11 cellular contexts compared by ENCODE assay signal in genomic region chr1:154629160-154630073, GRCh38. TPM values are rescaled to one million over a fixed set of nuclear protein-coding genes. Genes with fewer than 3 reads are reported as not detected.
DNase-seq lines count a peak whose midpoint lies in the region; ATAC-seq lines count a peak whose summit lies in the region.
"Had no signal": no experiment of that assay in that cellular context is flagged by ENCODE, and none has a peak within 500 bp of the region (broad histone marks: within the 10 kb centered on the region; RNA-seq: fewer than 3 reads in every experiment).

No MANE protein-coding gene starts in this region.

- H3K4me1 Mint-ChIP-seq in activated T-cell treated with anti-CD3 and anti-CD28 coated beads, Interleukin-2, amount 50 U/mL, for 24 hours (ENCODE audit: low read depth): peaks cover 35% of the 10 kb centered on the region
- peaks cover 29% of the 10 kb centered on the region for H3K4me1 Mint-ChIP-seq in activated T-cell treated with anti-CD3 and anti-CD28 coated beads, Interleukin-2, amount 50 U/mL, for 4 hours (ENCODE audit: low read depth)
- H3K4me1 Mint-ChIP-seq in T-cell: peaks cover 17 to 32% (median 29%) of the 10 kb centered on the region in 3 donors
- H3K4me1 Mint-ChIP-seq in stimulated activated naive B cell treated with anti-CD40 and anti-IgM and Interleukin-4, amounts not matched to agents 10 μg/mL and 1 μg/mL and 100 μg/mL, for 72 hours: peaks cover 17 to 18% of the 10 kb centered on the region in 2 donors

- H3K4me3 Mint-ChIP-seq in activated T-cell treated with anti-CD3 and anti-CD28 coated beads, Interleukin-2, amount 50 U/mL, for 24 hours: peak overlapping the region; percentile 92
- H3K4me3 Mint-ChIP-seq in activated T-cell treated with anti-CD3 and anti-CD28 coated beads, Interleukin-2, amount 50 U/mL, for 4 hours: no peak overlapping the region
- peak overlapping the region in 2 of 3 donors; percentile 34 to 90 for H3K4me3 Mint-ChIP-seq in T-cell
- H3K4me3 Mint-ChIP-seq in stimulated activated naive B cell treated with anti-CD40 and anti-IgM and Interleukin-4, amounts not matched to agents 10 μg/mL and 1 μg/mL and 100 μg/mL, for 72 hours: peak overlapping the region in 1 of 2 donors; percentile 69

- H3K9me3 Mint-ChIP-seq in activated T-cell treated with anti-CD3 and anti-CD28 coated beads, Interleukin-2, amount 50 U/mL, for 24 hours: peaks cover 5% of the 10 kb centered on the region
- H3K9me3 Mint-ChIP-seq in activated T-cell treated with anti-CD3 and anti-CD28 coated beads, Interleukin-2, amount 50 U/mL, for 4 hours: peaks cover 13% of the 10 kb centered on the region
- peaks cover 5 to 16% (median 9%) of the 10 kb centered on the region in 3 donors for H3K9me3 Mint-ChIP-seq in T-cell
- peaks cover 4 to 9% of the 10 kb centered on the region in 2 donors for H3K9me3 Mint-ChIP-seq in stimulated activated naive B cell treated with anti-CD40 and anti-IgM and Interleukin-4, amounts not matched to agents 10 μg/mL and 1 μg/mL and 100 μg/mL, for 72 hours

- CTCF ChIA-PET in T-cell (lab: Charles Lee): no interaction called here

- no peak for ATAC-seq in activated T-cell treated with anti-CD3 and anti-CD28 coated beads, Interleukin-2, amount 50 U/mL, for 4 hours
- no peak for ATAC-seq in T-cell (replicated peaks in 1 of 4)
- ATAC-seq in stimulated activated naive B cell treated with anti-CD40 and anti-IgM and Interleukin-4, amounts not matched to agents 10 μg/mL and 1 μg/mL and 100 μg/mL, for 72 hours (replicated peaks): no peak
- ATAC-seq in GM21717 (IDR thresholded peaks at IDR 0.05; ENCODE audit: unreplicated experiment): no peak

- DNase-seq in activated T-cell treated with anti-CD3 and anti-CD28 coated beads, Interleukin-2, amount 50 U/mL, for 24 hours: no peak
- DNase-seq in activated T-cell treated with anti-CD3 and anti-CD28 coated beads, Interleukin-2, amount 50 U/mL, for 4 hours: no peak
- DNase-seq in T-cell (no peak), fibroblast of peridontal ligament (ENCODE audit: extremely low read depth) (peak; percentile 53), foreskin melanocyte (no peak), DMS153 treated with DMSO at 0.1 percent for 48 hours (lab: John Stamatoyannopoulos, UW; ENCODE audit: unreplicated experiment) (no peak)
- DNase-seq in stimulated activated naive B cell treated with anti-CD40 and anti-IgM and Interleukin-4, amounts not matched to agents 10 μg/mL and 1 μg/mL and 100 μg/mL, for 72 hours: no peak
- DNase-seq: activated CD4-positive, alpha-beta T cell treated with anti-CD3 and anti-CD28 coated beads for 48 hours; NCI-H526; SJCRH30 had no signal

- peak overlapping the region; percentile 99 for H3K27ac Mint-ChIP-seq in activated T-cell treated with anti-CD3 and anti-CD28 coated beads, Interleukin-2, amount 50 U/mL, for 24 hours
- H3K27ac Mint-ChIP-seq in T-cell: peak overlapping the region in 1 of 2 donors; percentile 87
- peak overlapping the region; percentile 88 for H3K27ac Mint-ChIP-seq in stimulated activated naive B cell treated with anti-CD40 and anti-IgM and Interleukin-4, amounts not matched to agents 10 μg/mL and 1 μg/mL and 100 μg/mL, for 72 hours

- POLR2A ChIA-PET in T-cell (lab: Charles Lee): interaction anchor here in 1 of 2 donors (0.5 kb wide), 1 partner anchor 310 kb away, joined by 6 read pairs; no protein-coding TSS in a partner anchor

- peaks cover 5% of the 10 kb centered on the region for H3K27me3 Mint-ChIP-seq in activated T-cell treated with anti-CD3 and anti-CD28 coated beads, Interleukin-2, amount 50 U/mL, for 24 hours
- peaks cover 8% of the 10 kb centered on the region for H3K27me3 Mint-ChIP-seq in activated T-cell treated with anti-CD3 and anti-CD28 coated beads, Interleukin-2, amount 50 U/mL, for 4 hours (ENCODE audit: low read depth)
- peaks cover 9 to 14% of the 10 kb centered on the region in 2 donors for H3K27me3 Mint-ChIP-seq in T-cell
- H3K27me3 Mint-ChIP-seq in stimulated activated naive B cell treated with anti-CD40 and anti-IgM and Interleukin-4, amounts not matched to agents 10 μg/mL and 1 μg/mL and 100 μg/mL, for 72 hours: peaks cover 13% of the 10 kb centered on the region in 2 donors

- peaks cover 27% of the 10 kb centered on the region for H3K36me3 Mint-ChIP-seq in activated T-cell treated with anti-CD3 and anti-CD28 coated beads, Interleukin-2, amount 50 U/mL, for 24 hours (ENCODE audit: low read depth)
- H3K36me3 Mint-ChIP-seq in activated T-cell treated with anti-CD3 and anti-CD28 coated beads, Interleukin-2, amount 50 U/mL, for 4 hours (ENCODE audit: insufficient read depth): peaks cover 13% of the 10 kb centered on the region
- H3K36me3 Mint-ChIP-seq in T-cell: peaks cover 13% of the 10 kb centered on the region
- peaks cover 3 to 17% of the 10 kb centered on the region in 2 donors for H3K36me3 Mint-ChIP-seq in stimulated activated naive B cell treated with anti-CD40 and anti-IgM and Interleukin-4, amounts not matched to agents 10 μg/mL and 1 μg/mL and 100 μg/mL, for 72 hours

RNA-seq across cellular contexts. Expression of gene ADAR, which starts 21.4 kb away (rescaled TPM):
- total RNA-seq in activated T-cell treated with anti-CD3 and anti-CD28 coated beads, Interleukin-2, amount 50 U/mL, for 4 hours: 100 to 1,000 TPM; 218 to 245 (median 245) TPM
- 100 to 1,000 TPM; 212 to 255 (median 228) TPM for total RNA-seq in T-cell
